ENCODE assay signal across 8 cellular contexts in the genomic region with DNA sequence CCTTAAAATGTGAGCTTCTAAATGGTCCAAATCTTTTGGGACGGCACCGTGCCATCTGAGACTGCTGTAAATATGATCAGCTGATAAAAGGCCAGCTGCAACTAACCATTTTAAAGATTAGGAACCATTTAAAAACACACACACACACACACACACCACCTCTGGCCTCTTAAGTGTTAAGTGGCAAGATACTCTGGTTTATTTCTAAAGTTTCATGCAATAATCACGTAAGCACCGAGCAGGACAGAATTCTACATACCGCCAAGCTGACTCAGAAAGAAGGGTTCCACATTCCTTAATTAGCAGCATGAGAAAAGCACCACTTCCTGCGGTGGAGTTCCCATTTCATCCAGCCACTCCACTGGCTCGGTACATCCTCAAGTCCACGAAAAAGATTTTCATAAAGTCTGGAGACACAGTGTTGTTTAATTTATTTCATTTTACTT. TPM values are rescaled to one million over a fixed set of nuclear protein-coding genes. Genes with fewer than 3 reads are reported as not detected.
DNase-seq lines count a peak whose midpoint lies in the region; ATAC-seq and TF ChIP-seq lines count a peak whose summit lies in the region.

No MANE protein-coding gene starts in this region.

- BruUV-seq in OCI-LY7 (replicated peaks; lab: Mats Ljungman, UMichigan) = no TSS peak

- no peaks in the 10 kb centered on the region for H3K9me3 ChIP-seq in OCI-LY7 (ENCODE audit: low read length)

- H3K9me2 ChIP-seq in OCI-LY7 (ENCODE audit: insufficient read depth, low read length) = no peaks in the 10 kb centered on the region

- intact Hi-C loops in OCI-LY7 (cut with micrococcal nuclease; ENCODE audit: unreplicated experiment) = no loop called here

- H3K36me3 ChIP-seq in OCI-LY7 (ENCODE audit: insufficient read depth, low read length) = no peaks in the 10 kb centered on the region

- peak overlapping the region; percentile 75 for H3K4me2 ChIP-seq in OCI-LY7 (ENCODE audit: low read length)

- H3K27ac ChIP-seq in OCI-LY7 (ENCODE audit: low read depth, low read length, poor library complexity, severe bottlenecking) = peak overlapping the region; percentile 83
- no peak overlapping the region for H3K27ac ChIP-seq in caudate nucleus (ENCODE audit: low read depth, low read length)

- peak overlapping the region; percentile 43 for H3K4me3 ChIP-seq in OCI-LY7 (ENCODE audit: low read depth, low read length, poor library complexity, severe bottlenecking)
- no peak overlapping the region for H3K4me3 ChIP-seq in epithelial cell of esophagus (ENCODE audit: low read length)

- POLR2A ChIA-PET in OCI-LY7 (lab: Charles Lee) = interaction anchor here (0.7 to 3.2 kb wide), 6 partner anchors 9 to 234 kb away, joined by 3 to 50 read pairs (median 6); a partner anchor contains a TSS

- CTCF ChIA-PET in OCI-LY7 (lab: Charles Lee; ENCODE audit: unreplicated experiment) = interaction anchor here (2.3 kb wide), 1 partner anchor 11 kb away, joined by 7 read pairs; no protein-coding TSS in a partner anchor

- H4K20me1 ChIP-seq in OCI-LY7 (ENCODE audit: insufficient read depth, low read length) = no peaks in the 10 kb centered on the region

- H3K4me1 ChIP-seq in OCI-LY7 (ENCODE audit: insufficient read depth, low read length, poor library complexity, severe bottlenecking) = peaks cover 51% of the 10 kb centered on the region

- H2AFZ ChIP-seq in OCI-LY7 (ENCODE audit: low read length) = peak overlapping the region; percentile 95

- peak; percentile 55 for ATAC-seq in GM21723 (IDR thresholded peaks at IDR 0.05; ENCODE audit: unreplicated experiment)
- peak; percentile 90 for ATAC-seq in omental fat pad (ENCODE audit: low FRiP score)
- ATAC-seq in activated CD4-positive, CD25-positive, alpha-beta regulatory T cell treated with anti-CD3 and anti-CD28 coated beads, Interleukin-2, amount 50 U/mL, for 24 hours = no peak

- DNase-seq in CD1c-positive myeloid dendritic cell (ENCODE audit: extremely low spot score) (peak; percentile 80), OCI-LY7 (ENCODE audit: low spot score) (peak; percentile 34), epithelial cell of esophagus (ENCODE audit: low read depth) (peak; percentile 88), omental fat pad (ENCODE audit: low spot score) (no peak), caudate nucleus (lab: John Stamatoyannopoulos, UW) (no peak), cerebellar nuclear complex (lab: John Stamatoyannopoulos, UW) (no peak)

- TF ChIP-seq CTCF in OCI-LY7 (conservative IDR thresholded peaks at IDR 0.05; ENCODE audit: low read length) (no peak), epithelial cell of esophagus (IDR thresholded peaks at IDR 0.05; ENCODE audit: insufficient read depth, low read depth, low read length, missing control alignments) (no peak), omental fat pad (IDR thresholded peaks at IDR 0.05) (no peak)

- peaks cover 6% of the 10 kb centered on the region; the same call in 1 of the 2 replicates for H3K79me2 ChIP-seq in OCI-LY7 (ENCODE audit: insufficient read depth, low read depth, low read length)

RNA-seq across cellular contexts. Expression of a gene that starts 17.8 kb away (rescaled TPM):
- total RNA-seq in OCI-LY7 (2014; rRNA removed; shearing (Covaris generic)) = 35.1 and 39.7 TPM in 2 replicates
- total RNA-seq in OCI-LY7 (2022) = 68.4 and 77.0 TPM in 2 replicates
- total RNA-seq in omental fat pad = 10 to 100 TPM; 24.9 to 48.8 (median 36.8) TPM

Comparison
In these comparisons a context has a peak if more than half of its experiments do, and no peak if none do; other contexts are left out.
1. DNase-seq: peak in CD1c-positive myeloid dendritic cell (single experiment), OCI-LY7 (single experiment) and epithelial cell of esophagus (single experiment); none in omental fat pad (single experiment), caudate nucleus (0 of 61) and cerebellar nuclear complex (0 of 2).
2. ATAC-seq: peak in GM21723 (single experiment) and omental fat pad (single experiment); none in activated CD4-positive, CD25-positive, alpha-beta regulatory T cell treated with anti-CD3 and anti-CD28 coated beads, Interleukin-2, amount 50 U/mL, for 24 hours (0 of 2).